ENCODE assay signal across 22 cellular contexts in the genomic region with DNA sequence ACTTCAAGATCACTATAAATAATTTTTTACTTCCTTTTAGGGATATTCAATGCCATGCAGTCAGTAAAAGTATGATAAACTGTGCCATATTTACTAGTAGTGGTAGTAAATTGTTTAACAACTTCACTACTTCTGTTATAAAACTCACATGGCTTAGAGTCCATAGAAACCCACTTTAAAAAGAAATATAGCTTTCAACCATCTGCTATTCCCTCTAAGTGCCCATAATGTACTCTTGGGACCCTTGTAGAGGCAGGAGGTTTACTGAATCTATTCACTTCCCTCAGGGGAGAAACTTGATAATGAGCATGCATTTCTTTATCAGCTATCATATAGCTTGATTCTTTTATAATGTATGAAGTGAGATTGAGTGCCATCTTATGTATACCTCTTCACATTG.
A peak's percentile ranks its signal among the peaks of the same experiment; 100 is the strongest.
DNase-seq lines count a peak whose midpoint lies in the region; ATAC-seq, FAIRE-seq and TF ChIP-seq lines count a peak whose summit lies in the region.
"Had no signal": no experiment of that assay in that cellular context is flagged by ENCODE, and none has a peak within 500 bp of the region (broad histone marks: within the 10 kb centered on the region; RNA-seq: fewer than 3 reads in every experiment).

No MANE protein-coding gene starts in this region.

- H3K4me3 Mint-ChIP-seq in astrocyte (ENCODE audit: unreplicated experiment) = no peak overlapping the region
- H3K4me3 Mint-ChIP-seq: CD4-positive, alpha-beta T cell; T-helper 17 cell had no signal

- no peaks in the 10 kb centered on the region for H4K20me1 ChIP-seq in astrocyte (ENCODE audit: insufficient read depth, low read length)
- H4K20me1 ChIP-seq: BLaER1 had no signal

- DNase-seq in NCI-H1436 treated with DMSO at 0.1 percent for 48 hours (lab: John Stamatoyannopoulos, UW) (peak; percentile 97), NCI-H2171 treated with DMSO at 0.1 percent for 48 hours (lab: John Stamatoyannopoulos, UW) (peak; percentile 57), astrocyte (ENCODE audit: low read depth) (no peak), NCI-H526 treated with DMSO at 0.1 percent for 48 hours (lab: John Stamatoyannopoulos, UW) (no peak), RPMI8226 (no peak)
- DNase-seq: ACHN; CD4-positive, alpha-beta T cell; COR-L47; GDM1; Karpas-422; NCI-H1417 treated with DMSO at 0.1 percent for 48 hours; NCI-H2081; NCI-H446; NCI-H748 treated with DMSO at 0.1 percent for 48 hours; NK-92 treated with Interleukin-12 subunit alpha and Interleukin-12 subunit beta, amount 100 ng/mL, for 24 hours; SJCRH30; T-helper 17 cell had no signal

- H3K27me3 Mint-ChIP-seq in astrocyte (ENCODE audit: low read depth, unreplicated experiment) = no peaks in the 10 kb centered on the region
- H3K27me3 Mint-ChIP-seq: CD4-positive, alpha-beta T cell; T-helper 17 cell had no signal

- no peaks in the 10 kb centered on the region for H3K9me3 Mint-ChIP-seq in astrocyte (ENCODE audit: unreplicated experiment)
- H3K9me3 Mint-ChIP-seq: CD4-positive, alpha-beta T cell had no signal

- no peak for FAIRE-seq in astrocyte (lab: Jason Lieb, UNC)
- FAIRE-seq: GM19239 had no signal

- no peaks in the 10 kb centered on the region for H3K4me1 Mint-ChIP-seq in astrocyte (ENCODE audit: low read depth, unreplicated experiment)
- H3K4me1 Mint-ChIP-seq: T-helper 17 cell had no signal

- H3K4me3 ChIP-seq in HEK293 (ENCODE audit: low read depth, low read length) (no peak overlapping the region), astrocyte (ENCODE audit: insufficient read depth, low read depth, low read length) (no peak overlapping the region)
- H3K4me3 ChIP-seq: BLaER1, SJCRH30 had no signal

- H3K36me3 Mint-ChIP-seq in astrocyte (ENCODE audit: low read depth, unreplicated experiment) = no peaks in the 10 kb centered on the region

- no peaks in the 10 kb centered on the region for H3K9me3 ChIP-seq in HEK293 (ENCODE audit: control insufficient read depth, insufficient read depth, low read depth, low read length)
- no peaks in the 10 kb centered on the region for H3K9me3 ChIP-seq in astrocyte (ENCODE audit: insufficient read depth, low read depth, low read length)
- H3K9me3 ChIP-seq: BLaER1, SJCRH30 had no signal

- CTCF ChIA-PET in HEK293 (lab: Yijun Ruan, JAX) = no interaction called here

- no peaks in the 10 kb centered on the region for H3K4me1 ChIP-seq in HEK293 (ENCODE audit: control insufficient read depth, insufficient read depth, low read length)
- no peaks in the 10 kb centered on the region for H3K4me1 ChIP-seq in astrocyte (ENCODE audit: insufficient read depth, low read length)
- H3K4me1 ChIP-seq: BLaER1, SJCRH30 had no signal

- H3K9ac ChIP-seq in astrocyte (ENCODE audit: low read length) = no peak overlapping the region
- H3K9ac ChIP-seq: BLaER1 had no signal

- ATAC-seq in HG03457 (IDR thresholded peaks at IDR 0.05; ENCODE audit: unreplicated experiment) = no peak
- ATAC-seq: Panc1, T-helper 17 cell had no signal

- peak overlapping the region; percentile 14 for H2AFZ ChIP-seq in astrocyte (ENCODE audit: low read depth, low read length)

- no peak overlapping the region for H3K4me2 ChIP-seq in astrocyte (ENCODE audit: low read length)
- H3K4me2 ChIP-seq: BLaER1 had no signal

- POLR2A ChIA-PET in HEK293 (lab: Yijun Ruan, JAX) = no interaction called here

- H3K36me3 ChIP-seq in HEK293 (ENCODE audit: control insufficient read depth in 2 of 2, insufficient read depth in 1 of 2, low read length in 2 of 2) = no peaks in the 10 kb centered on the region
- H3K36me3 ChIP-seq in astrocyte (ENCODE audit: insufficient read depth, low read length) = no peaks in the 10 kb centered on the region
- H3K36me3 ChIP-seq: BLaER1, SJCRH30 had no signal

- no peaks in the 10 kb centered on the region for H3K27me3 ChIP-seq in astrocyte (ENCODE audit: insufficient read depth, low read length)
- H3K27me3 ChIP-seq: BLaER1, SJCRH30 had no signal

- no peaks in the 10 kb centered on the region for H3K79me2 ChIP-seq in astrocyte (ENCODE audit: insufficient read depth, low read length)

- TF ChIP-seq CTCF in HEK293 (tag by site-specific recombination; IDR thresholded peaks at IDR 0.05) (no peak), astrocyte (IDR thresholded peaks at IDR 0.05; ENCODE audit: insufficient read depth, low read depth, low read length) (no peak)

- H3K27ac ChIP-seq in HEK293 (ENCODE audit: extremely low read depth, low read depth, low read length) (no peak overlapping the region), astrocyte (ENCODE audit: low read depth, low read length) (no peak overlapping the region)
- H3K27ac ChIP-seq: BLaER1, SJCRH30 had no signal

- no peak overlapping the region for H3K27ac Mint-ChIP-seq in astrocyte (ENCODE audit: unreplicated experiment)
- H3K27ac Mint-ChIP-seq: CD4-positive, alpha-beta T cell; T-helper 17 cell had no signal

TF ChIP-seq in HEK293, 187 proteins besides CTCF, POLR2A, EP300 and RAD21:
- TF ChIP-seq WT1 (tag by site-specific recombination; IDR thresholded peaks at IDR 0.05) = peak; percentile 70
- TF ChIP-seq YY1 (tag by site-specific recombination; IDR thresholded peaks at IDR 0.05) = no peak
TF ChIP-seq in HEK293: peak in this region for 1.

Comparison
In these comparisons a context has a peak if more than half of its experiments do, and no peak if none do; other contexts are left out.
1. DNase-seq: peak in NCI-H1436 treated with DMSO at 0.1 percent for 48 hours (single experiment) and NCI-H2171 treated with DMSO at 0.1 percent for 48 hours (single experiment); none in astrocyte (single experiment), NCI-H526 treated with DMSO at 0.1 percent for 48 hours (single experiment) and RPMI8226 (single experiment).